Comparison of ENCODE assay signal across 8 cellular contexts in genomic region chr1:23867953-23868847, GRCh38. TPM values are rescaled to one million over a fixed set of nuclear protein-coding genes. Genes with fewer than 3 reads are reported as not detected.
A peak's percentile ranks its signal among the peaks of the same experiment; 100 is the strongest.
DNase-seq lines count a peak whose midpoint lies in the region; TF ChIP-seq lines count a peak whose summit lies in the region.

TSS of gene FUCA1 (minus strand) at chr1:23868290. CDS start at chr1:23868286, 4 bp downstream.

- intact Hi-C loops in Caco-2 (cut with micrococcal nuclease; ENCODE audit: unreplicated experiment): loop anchor here (1.0 to 5.0 kb wide), 3 partner anchors 49 to 91 kb away; partner anchors contain the start of gene PITHD1

- no TSS peak for BruUV-seq in Caco-2 (replicated peaks; lab: Mats Ljungman, UMichigan)

- peak within 1 kb of the TSS; percentile 81 for H3K27ac Mint-ChIP-seq in Caco-2 (ENCODE audit: unreplicated experiment)
- no peak within 1 kb of the TSS for H3K27ac Mint-ChIP-seq in endothelial cell (ENCODE audit: unreplicated experiment)
- H3K27ac Mint-ChIP-seq in mesothelial cell of epicardium: no peak within 1 kb of the TSS

- 0 out of 2 replicates have a peak, but pooled peaks cover 3% of the 10 kb centered on the region for H3K4me1 ChIP-seq in Caco-2

- peaks cover 8% of the 10 kb centered on the region for H3K4me1 Mint-ChIP-seq in Caco-2 (ENCODE audit: low read depth, unreplicated experiment)
- peaks cover 5% of the 10 kb centered on the region for H3K4me1 Mint-ChIP-seq in endothelial cell (ENCODE audit: unreplicated experiment)
- H3K4me1 Mint-ChIP-seq in mesothelial cell of epicardium: peaks cover 23% of the 10 kb centered on the region

- H3K36me3 Mint-ChIP-seq in Caco-2 (ENCODE audit: insufficient read depth, unreplicated experiment) (peaks cover 10% of the 10 kb centered on the region), endothelial cell (ENCODE audit: low read depth, unreplicated experiment) (no peaks in the 10 kb centered on the region), mesothelial cell of epicardium (peaks cover 4% of the 10 kb centered on the region)

- POLR2A ChIA-PET in Caco-2 (lab: Charles Lee): no interaction called here

- no peaks in the 10 kb centered on the region for H3K27me3 ChIP-seq in Caco-2 (replicated peaks; ENCODE audit: control insufficient read depth, insufficient read depth, low read length)

- no peaks in the 10 kb centered on the region for H3K36me3 ChIP-seq in Caco-2 (ENCODE audit: control insufficient read depth, insufficient read depth, low read length)

- no peaks in the 10 kb centered on the region for H3K9me3 ChIP-seq in Caco-2

- DNase-seq in Caco-2: peak; percentile 94
- peak; percentile 99 for DNase-seq in GM20000 (ENCODE audit: low spot score)
- DNase-seq in HT1080 (ENCODE audit: low read depth): peak; percentile 61
- DNase-seq in NOMO-1 treated with dmso at 0.1 percent for 144 hours (lab: John Stamatoyannopoulos, UW; ENCODE audit: unreplicated experiment): peak; percentile 93
- peak; percentile 89 for DNase-seq in activated CD8-positive, alpha-beta memory T cell treated with anti-CD3 and anti-CD28 coated beads, Interleukin-2, amount 50 U/mL, for 24 hours (ENCODE audit: extremely low read depth)
- DNase-seq in endothelial cell (ENCODE audit: low spot score): peak; percentile 88
- peak; percentile 89 to 97 for DNase-seq in mesothelial cell of epicardium (ENCODE audit: low spot score in 2 of 2, unreplicated experiment in 2 of 2)
- DNase-seq in stimulated activated CD8-positive, alpha-beta memory T cell treated with anti-CD3 and anti-CD28 coated beads, Interleukin-15, amount 100 ng/mL, for 48 hours (ENCODE audit: low read depth in 2 of 2): peak; percentile 86 to 89

- H3K9me3 Mint-ChIP-seq in Caco-2 (ENCODE audit: unreplicated experiment): no peaks in the 10 kb centered on the region
- no peaks in the 10 kb centered on the region for H3K9me3 Mint-ChIP-seq in endothelial cell (ENCODE audit: unreplicated experiment)
- no peaks in the 10 kb centered on the region for H3K9me3 Mint-ChIP-seq in mesothelial cell of epicardium

- H3K4me3 Mint-ChIP-seq in Caco-2 (ENCODE audit: unreplicated experiment): peak within 1 kb of the TSS; percentile 82
- H3K4me3 Mint-ChIP-seq in endothelial cell (ENCODE audit: unreplicated experiment): peak within 1 kb of the TSS; percentile 84
- H3K4me3 Mint-ChIP-seq in mesothelial cell of epicardium: peak within 1 kb of the TSS; percentile 77

- no peaks in the 10 kb centered on the region for H3K27me3 Mint-ChIP-seq in Caco-2 (ENCODE audit: insufficient read depth, unreplicated experiment)
- H3K27me3 Mint-ChIP-seq in endothelial cell (ENCODE audit: unreplicated experiment): peaks cover 7% of the 10 kb centered on the region
- H3K27me3 Mint-ChIP-seq in mesothelial cell of epicardium (ENCODE audit: low read depth): peaks cover 23% of the 10 kb centered on the region

- peak; percentile 75 to 88 for TF ChIP-seq CTCF in Caco-2 (IDR thresholded peaks at IDR 0.05; ENCODE audit: insufficient read depth in 1 of 2, low read depth in 1 of 2, low read length in 1 of 2, severe bottlenecking in 1 of 2, unreplicated experiment in 1 of 2)
- TF ChIP-seq CTCF in GM20000 (IDR thresholded peaks at IDR 0.05; ENCODE audit: extremely low read depth, missing control alignments): peak; percentile 75
- peak; percentile 90 for TF ChIP-seq CTCF in endothelial cell (IDR thresholded peaks at IDR 0.05; ENCODE audit: unreplicated experiment)
- TF ChIP-seq CTCF in mesothelial cell of epicardium (IDR thresholded peaks at IDR 0.05; ENCODE audit: unreplicated experiment): peak; percentile 91

- peak within 1 kb of the TSS; percentile 68 for H3K4me3 ChIP-seq in Caco-2 (ENCODE audit: low read depth, low read length)

- CTCF ChIA-PET in Caco-2 (lab: Charles Lee): interaction anchor here (0.7 to 1.4 kb wide), 3 partner anchors 48 to 1895 kb away, joined by 3 to 6 read pairs (median 4); no protein-coding TSS in a partner anchor

RNA-seq across cellular contexts. Expression of gene FUCA1, which starts in this region (rescaled TPM):
- total RNA-seq in Caco-2 (2022) (21.3 and 25.5 TPM in 2 replicates), endothelial cell (ENCODE audit: unreplicated experiment) (6.1 TPM), mesothelial cell of epicardium (18.9 to 21.3 TPM (median 19.0 TPM) in 3 replicates)
- total RNA-seq in HT1080 (2014; rRNA removed; shearing (Covaris generic)): 2.3 and 3.5 TPM in 2 replicates
- polyA plus RNA-seq in HT1080 (2015; cell fraction: cytosol; rRNA removed): 8.0 and 10.1 TPM in 2 replicates
- 11.7 and 14.0 TPM in 2 replicates for polyA plus RNA-seq in HT1080 (2015; cell fraction: nucleus; rRNA removed)

Comparison
In these comparisons a context has a peak if more than half of its experiments do, and no peak if none do; other contexts are left out.
1. Peak in every context shown above with its lines: DNase-seq and H3K4me3 ChIP-seq.